In genomic region chr12:53046655-53047220, GRCh38 we compare ENCODE assay signal across 1 cellular context.
A peak's percentile ranks its signal among the peaks of the same experiment; 100 is the strongest.
TF ChIP-seq lines count a peak whose summit lies in the region.

No MANE protein-coding gene starts in this region.

TF ChIP-seq in IMR-90, 13 proteins besides CTCF, POLR2A, EP300 and RAD21:
- TF ChIP-seq RFX5 (IDR thresholded peaks at IDR 0.05; ENCODE audit: low read depth, low read length) (no peak), MAZ (IDR thresholded peaks at IDR 0.05; ENCODE audit: borderline replicate concordance, low read depth, low read length) (peak; percentile 66; the same call in 1 of the 2 replicates), CHD1 (IDR thresholded peaks at IDR 0.05; ENCODE audit: low read depth, low read length) (no peak), FOS (IDR thresholded peaks at IDR 0.05; ENCODE audit: low read depth, low read length) (no peak), BHLHE40 (IDR thresholded peaks at IDR 0.05; ENCODE audit: low read depth, low read length) (no peak), SMC3 (IDR thresholded peaks at IDR 0.05; ENCODE audit: low read depth, low read length) (no peak)
